9 cellular contexts compared by ENCODE assay signal in genomic region chr18:38940475-38940862, GRCh38.
DNase-seq lines count a peak whose midpoint lies in the region; ATAC-seq and TF ChIP-seq lines count a peak whose summit lies in the region.
"Had no signal": no experiment of that assay in that cellular context is flagged by ENCODE, and none has a peak within 500 bp of the region (broad histone marks: within the 10 kb centered on the region; RNA-seq: fewer than 3 reads in every experiment).

No MANE protein-coding gene starts in this region.

- no peaks in the 10 kb centered on the region for H3K79me2 ChIP-seq in DND-41 (ENCODE audit: insufficient read depth, low read length)

- H3K9me3 ChIP-seq in DND-41 (ENCODE audit: insufficient read depth, low read length, severe bottlenecking): peaks cover 8% of the 10 kb centered on the region

- no peak overlapping the region for H3K4me3 ChIP-seq in DND-41 (ENCODE audit: low read depth in 1 of 2, low read length in 2 of 2)

- H3K36me3 Mint-ChIP-seq in activated T-helper 17 cell treated with anti-CD3 and anti-CD28 coated beads, Interleukin-2, amount 50 U/mL, for 72 hours (ENCODE audit: low read depth): peaks cover 10% of the 10 kb centered on the region
- no peaks in the 10 kb centered on the region for H3K36me3 Mint-ChIP-seq in endothelial cell (ENCODE audit: low read depth, unreplicated experiment)

- H3K4me1 ChIP-seq in DND-41 (ENCODE audit: insufficient read depth, low read length): peaks cover 19% of the 10 kb centered on the region

- peak overlapping the region; percentile 73 for H2AFZ ChIP-seq in DND-41 (ENCODE audit: low read depth, low read length)

- no peak overlapping the region for H3K4me2 ChIP-seq in DND-41 (ENCODE audit: insufficient read depth, low read length)

- H3K9me3 Mint-ChIP-seq in activated T-helper 17 cell treated with anti-CD3 and anti-CD28 coated beads, Interleukin-2, amount 50 U/mL, for 72 hours: peaks cover 8% of the 10 kb centered on the region
- H3K9me3 Mint-ChIP-seq in endothelial cell (ENCODE audit: unreplicated experiment): no peaks in the 10 kb centered on the region

- no peak for TF ChIP-seq CTCF in DND-41 (IDR thresholded peaks at IDR 0.05; ENCODE audit: borderline replicate concordance, extremely low read depth, low read length, poor library complexity, severe bottlenecking)
- TF ChIP-seq CTCF in endothelial cell (IDR thresholded peaks at IDR 0.05; ENCODE audit: unreplicated experiment): no peak

- H3K27me3 Mint-ChIP-seq in activated T-helper 17 cell treated with anti-CD3 and anti-CD28 coated beads, Interleukin-2, amount 50 U/mL, for 72 hours: no peaks in the 10 kb centered on the region
- no peaks in the 10 kb centered on the region for H3K27me3 Mint-ChIP-seq in endothelial cell (ENCODE audit: unreplicated experiment)

- peaks cover 18% of the 10 kb centered on the region for H3K4me1 Mint-ChIP-seq in activated T-helper 17 cell treated with anti-CD3 and anti-CD28 coated beads, Interleukin-2, amount 50 U/mL, for 72 hours
- H3K4me1 Mint-ChIP-seq in endothelial cell (ENCODE audit: unreplicated experiment): no peaks in the 10 kb centered on the region

- DNase-seq in DND-41 (no peak), endothelial cell (ENCODE audit: low spot score) (no peak), SIG-M5 (lab: John Stamatoyannopoulos, UW) (no peak), GF-D8 (lab: John Stamatoyannopoulos, UW) (no peak)
- DNase-seq in stimulated activated CD4-positive, alpha-beta T cell treated with anti-CD3 and anti-CD28 coated beads, Interleukin-4, amount 100 ng/mL, for 24 hours: no peak
- DNase-seq: NCI-H2107 had no signal

- no peaks in the 10 kb centered on the region for H4K20me1 ChIP-seq in DND-41 (ENCODE audit: insufficient read depth, low read length)

- H3K27me3 ChIP-seq in DND-41 (ENCODE audit: insufficient read depth, low read length, poor library complexity): no peaks in the 10 kb centered on the region

- H3K4me3 Mint-ChIP-seq in activated T-helper 17 cell treated with anti-CD3 and anti-CD28 coated beads, Interleukin-2, amount 50 U/mL, for 72 hours: peak overlapping the region; percentile 83
- no peak overlapping the region for H3K4me3 Mint-ChIP-seq in endothelial cell (ENCODE audit: unreplicated experiment)

- no peak overlapping the region; the same call in 1 of the 2 replicates for H3K27ac ChIP-seq in DND-41 (ENCODE audit: low read length)

- ATAC-seq in DND-41 (ENCODE audit: insufficient read depth, low read depth) (no peak), GM19452 (IDR thresholded peaks at IDR 0.05; ENCODE audit: unreplicated experiment) (peak; percentile 32), HG03060 (IDR thresholded peaks at IDR 0.05; ENCODE audit: low read depth, unreplicated experiment) (peak; percentile 6)
- ATAC-seq in activated T-helper 17 cell treated with anti-CD3 and anti-CD28 coated beads, Interleukin-2, amount 50 U/mL, for 72 hours (replicated peaks): peak; percentile 50

- H3K36me3 ChIP-seq in DND-41 (ENCODE audit: insufficient read depth, low read length): no peaks in the 10 kb centered on the region

- H3K9ac ChIP-seq in DND-41 (ENCODE audit: low read depth, low read length): no peak overlapping the region

- H3K27ac Mint-ChIP-seq in activated T-helper 17 cell treated with anti-CD3 and anti-CD28 coated beads, Interleukin-2, amount 50 U/mL, for 72 hours: peak overlapping the region; percentile 99
- no peak overlapping the region for H3K27ac Mint-ChIP-seq in endothelial cell (ENCODE audit: unreplicated experiment)
